In genomic region chr10:17217661-17218306, GRCh38 we compare ENCODE assay signal across 12 cellular contexts. TPM values are rescaled to one million over a fixed set of nuclear protein-coding genes. Genes with fewer than 3 reads are reported as not detected.
A peak's percentile ranks its signal among the peaks of the same experiment; 100 is the strongest.
DNase-seq lines count a peak whose midpoint lies in the region; ATAC-seq and TF ChIP-seq lines count a peak whose summit lies in the region.
"Had no signal": no experiment of that assay in that cellular context is flagged by ENCODE, and none has a peak within 500 bp of the region (broad histone marks: within the 10 kb centered on the region; RNA-seq: fewer than 3 reads in every experiment).

No MANE protein-coding gene starts in this region.

- H3K4me2 ChIP-seq in Loucy (ENCODE audit: low read depth, low read length, poor library complexity, severe bottlenecking), result no peak overlapping the region
- H3K4me2 ChIP-seq in neural progenitor cell, result no peak overlapping the region

- H3K4me1 Mint-ChIP-seq in CD14-positive monocyte, result peaks cover 63% of the 10 kb centered on the region
- H3K4me1 Mint-ChIP-seq in neural progenitor cell, result peaks cover 33% of the 10 kb centered on the region

- H3K79me2 ChIP-seq in Loucy (ENCODE audit: insufficient read depth, low read length), result no peaks in the 10 kb centered on the region
- no peaks in the 10 kb centered on the region for H3K79me2 ChIP-seq in neural progenitor cell (ENCODE audit: low read depth)

- peak; percentile 39 for ATAC-seq in omental fat pad (ENCODE audit: low FRiP score)
- ATAC-seq: HCT116 had no signal

- H3K27me3 ChIP-seq in Loucy (ENCODE audit: insufficient read depth, low read length, poor library complexity, severe bottlenecking) (no peaks in the 10 kb centered on the region), breast epithelium (no peaks in the 10 kb centered on the region), neural progenitor cell (no peaks in the 10 kb centered on the region)

- H3K27me3 Mint-ChIP-seq in CD14-positive monocyte (ENCODE audit: low read depth in 3 of 3) (no peaks in the 10 kb centered on the region), neural progenitor cell (ENCODE audit: insufficient read depth, low read depth) (no peaks in the 10 kb centered on the region)

- H3K9me2 ChIP-seq in Loucy (replicated peaks; ENCODE audit: low read depth, low read length), result no peaks in the 10 kb centered on the region

- H3K4me3 Mint-ChIP-seq in CD14-positive monocyte (no peak overlapping the region), neural progenitor cell (no peak overlapping the region)
- H3K4me3 Mint-ChIP-seq: neural crest cell had no signal

- TF ChIP-seq CTCF in CD14-positive monocyte (IDR thresholded peaks at IDR 0.05) (no peak), Loucy (conservative IDR thresholded peaks at IDR 0.05; ENCODE audit: low read length) (no peak), breast epithelium (IDR thresholded peaks at IDR 0.05) (no peak), omental fat pad (IDR thresholded peaks at IDR 0.05) (no peak), neural progenitor cell (IDR thresholded peaks at IDR 0.05) (no peak)

- H3K9me3 Mint-ChIP-seq in CD14-positive monocyte, result peaks cover 0 to 3% (median 0%) of the 10 kb centered on the region in 7 donors
- H3K9me3 Mint-ChIP-seq in neural progenitor cell, result no peaks in the 10 kb centered on the region
- H3K9me3 Mint-ChIP-seq: neural crest cell had no signal

- H2AFZ ChIP-seq in Loucy (ENCODE audit: low read length), result no peak overlapping the region
- H2AFZ ChIP-seq in neural progenitor cell (replicated peaks), result no peak overlapping the region

- peaks cover 8 to 10% of the 10 kb centered on the region in 2 donors for H3K36me3 Mint-ChIP-seq in CD14-positive monocyte
- no peaks in the 10 kb centered on the region for H3K36me3 Mint-ChIP-seq in neural progenitor cell

- no peak for TF ChIP-seq POLR2A in breast epithelium (IDR thresholded peaks at IDR 0.05)

- intact Hi-C loops in CD14-positive monocyte (cut with micrococcal nuclease), result loop anchor here in 1 of 2 donors (2.0 kb wide), 1 partner anchor 15 kb away; no protein-coding TSS in a partner anchor
- intact Hi-C loops in breast epithelium (cut with DNase I; ENCODE audit: low total_unique reads), result no loop called here

- H3F3A ChIP-seq in Loucy (ENCODE audit: low read depth) (peaks cover 18% of the 10 kb centered on the region), neural progenitor cell (ENCODE audit: low read depth) (peaks cover 3% of the 10 kb centered on the region)

- H3K9me3 ChIP-seq in Loucy (ENCODE audit: insufficient read depth, low read depth, low read length), result no peaks in the 10 kb centered on the region
- no peaks in the 10 kb centered on the region for H3K9me3 ChIP-seq in breast epithelium
- H3K9me3 ChIP-seq in neural progenitor cell (ENCODE audit: low read depth), result no peaks in the 10 kb centered on the region

- H3K27ac Mint-ChIP-seq in CD14-positive monocyte (peak overlapping the region; percentile 98 to 100 (median 99)), neural progenitor cell (no peak overlapping the region)

- H3K4me3 ChIP-seq in Loucy (ENCODE audit: low read length, poor library complexity, severe bottlenecking), result no peak overlapping the region
- no peak overlapping the region for H3K4me3 ChIP-seq in breast epithelium
- no peak overlapping the region for H3K4me3 ChIP-seq in neural progenitor cell

- no peaks in the 10 kb centered on the region for H4K20me1 ChIP-seq in Loucy (ENCODE audit: insufficient read depth, low read length, poor library complexity, severe bottlenecking)
- no peaks in the 10 kb centered on the region for H4K20me1 ChIP-seq in neural progenitor cell (ENCODE audit: low read depth)

- peak overlapping the region; percentile 82 for H3K9ac ChIP-seq in Loucy (ENCODE audit: low read depth, low read length, poor library complexity, severe bottlenecking)
- H3K9ac ChIP-seq in neural progenitor cell, result no peak overlapping the region

- peaks cover 65% of the 10 kb centered on the region for H3K4me1 ChIP-seq in Loucy (ENCODE audit: insufficient read depth, low read length, poor library complexity, severe bottlenecking)
- no peaks in the 10 kb centered on the region for H3K4me1 ChIP-seq in breast epithelium
- H3K4me1 ChIP-seq in neural progenitor cell, result peaks cover 3% of the 10 kb centered on the region

- DNase-seq in CD14-positive monocyte (ENCODE audit: low spot score), result no peak
- DNase-seq in breast epithelium (ENCODE audit: low spot score in 2 of 2), result no peak
- no peak for DNase-seq in omental fat pad (ENCODE audit: low spot score)
- DNase-seq in neural progenitor cell (ENCODE audit: low spot score), result no peak
- no peak for DNase-seq in NCI-H1092 treated with DMSO at 0.1 percent for 48 hours (lab: John Stamatoyannopoulos, UW)
- DNase-seq in T-helper 9 cell, result no peak
- no peak for DNase-seq in NCI-H2081 (lab: John Stamatoyannopoulos, UW)
- DNase-seq: DND-41, NCI-H187 treated with DMSO at 0.1 percent for 48 hours had no signal

- H3K36me3 ChIP-seq in Loucy (ENCODE audit: insufficient read depth, low read length) (no peaks in the 10 kb centered on the region), breast epithelium (no peaks in the 10 kb centered on the region), neural progenitor cell (no peaks in the 10 kb centered on the region)

- H3K27ac ChIP-seq in breast epithelium (peak overlapping the region; percentile 77 to 95), neural progenitor cell (no peak overlapping the region)

RNA-seq across cellular contexts. Expression of gene VIM, which starts 10.3 kb away (rescaled TPM):
- 100 to 1,000 TPM; 697 to 932 TPM for polyA plus RNA-seq in CD14-positive monocyte
- total RNA-seq in breast epithelium (1,000 to 10,000 TPM; 1,431 to 8,681 (median 2,067) TPM), omental fat pad (1,000 to 10,000 TPM; 3,307 to 6,426 (median 5,180) TPM), neural progenitor cell (ENCODE audit: low replicate concordance) (727 and 820 TPM in 2 replicates)

RNA-seq across cellular contexts. Expression of gene TRDMT1, which starts 16.3 kb away (rescaled TPM):
- polyA plus RNA-seq in CD14-positive monocyte, result 1 to 10 TPM; 5.0 to 6.6 TPM
- total RNA-seq in breast epithelium (10 to 100 TPM in 2 of 3 donors, 1 to 10 TPM in 1; 5.8 to 18.6 (median 13.4) TPM), omental fat pad (10 to 100 TPM in 1 of 4 donors, 1 to 10 TPM in 3; 4.9 to 13.7 (median 6.2) TPM), neural progenitor cell (ENCODE audit: low replicate concordance) (26.4 and 35.6 TPM in 2 replicates)
